Comparison of ENCODE assay signal across 33 cellular contexts in the genomic region with DNA sequence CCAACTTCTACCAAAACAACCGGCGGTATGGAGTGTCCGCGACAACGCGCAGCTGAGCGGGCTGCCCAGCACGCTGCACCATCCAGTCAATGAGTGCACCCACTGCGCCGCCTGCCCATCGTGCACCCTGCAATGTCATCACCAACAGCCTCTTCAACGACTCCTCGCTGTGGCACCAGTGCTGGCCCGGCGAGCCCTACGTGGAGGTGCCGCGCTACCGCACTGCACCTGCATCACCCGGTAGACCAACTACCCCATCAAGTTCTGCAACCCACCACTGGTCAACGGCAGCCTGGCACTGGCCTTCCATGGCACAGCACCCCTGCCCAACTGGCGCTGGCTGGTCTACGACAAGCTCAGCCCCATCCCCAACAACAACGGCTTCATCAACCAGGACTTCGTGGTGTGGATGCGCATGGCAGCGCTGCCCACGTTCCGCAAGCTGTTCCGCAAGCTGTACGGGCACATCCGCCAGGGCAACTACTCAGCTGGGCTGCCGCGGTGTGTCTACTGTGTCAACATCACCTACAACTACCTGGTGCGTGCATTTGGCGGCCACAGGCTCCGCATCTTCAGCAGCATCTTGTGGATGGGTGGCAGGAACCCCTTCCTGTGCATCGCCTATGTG. TPM values are rescaled to one million over a fixed set of nuclear protein-coding genes. Genes with fewer than 3 reads are reported as not detected.
"Had no signal": no experiment of that assay in that cellular context is flagged by ENCODE, and none has a peak within 500 bp of the region (broad histone marks: within the 10 kb centered on the region; RNA-seq: fewer than 3 reads in every experiment).

No MANE protein-coding gene starts in this region.

- H3K27me3 ChIP-seq: body of pancreas, cardiac muscle cell, esophagus muscularis mucosa, foreskin keratinocyte, gastrocnemius medialis, heart left ventricle had no signal

- H3K27ac ChIP-seq: body of pancreas, cardiac muscle cell, coronary artery, dorsolateral prefrontal cortex, esophagus muscularis mucosa, foreskin keratinocyte, gastrocnemius medialis, heart left ventricle had no signal

- H3K4me3 ChIP-seq: body of pancreas, cardiac muscle cell, coronary artery, dorsolateral prefrontal cortex, esophagus muscularis mucosa, gastrocnemius medialis, heart left ventricle had no signal

- ATAC-seq: activated CD4-positive, alpha-beta T cell treated with anti-CD3 and anti-CD28 coated beads for 36 hours; activated CD8-positive, alpha-beta memory T cell treated with anti-CD3 and anti-CD28 coated beads, Interleukin-2, amount 10 ng/mL, durations not matched to agents 7 days and 5 days; activated CD8-positive, alpha-beta T cell treated with anti-CD3 and anti-CD28 coated beads, Interleukin-2, amount 10 ng/mL, durations not matched to agents 7 days and 5 days; body of pancreas; foreskin keratinocyte; gastrocnemius medialis had no signal

- H3K9me3 ChIP-seq: body of pancreas, esophagus muscularis mucosa, gastrocnemius medialis, heart left ventricle had no signal

- DNase-seq: activated CD4-positive, alpha-beta memory T cell treated with anti-CD3 and anti-CD28 coated beads for 36 hours; activated CD4-positive, alpha-beta T cell treated with anti-CD3 and anti-CD28 coated beads for 36 hours; activated CD4-positive, alpha-beta T cell treated with anti-CD3 and anti-CD28 coated beads, Interleukin-2, amount 10 ng/mL, durations not matched to agents 24 days and 14 days; activated CD4-positive, CD25-positive, alpha-beta regulatory T cell; activated CD4-positive, CD25-positive, alpha-beta regulatory T cell treated with anti-CD3 and anti-CD28 coated beads, Interleukin-2, amount 50 U/mL, for 72 hours; activated CD8-positive, alpha-beta memory T cell treated with anti-CD3 and anti-CD28 coated beads, Interleukin-2, amount 10 ng/mL, durations not matched to agents 7 days and 5 days; activated CD8-positive, alpha-beta memory T cell treated with anti-CD3 and anti-CD28 coated beads, Interleukin-2, amount 50 U/mL, for 4 hours; activated CD8-positive, alpha-beta T cell treated with anti-CD3 and anti-CD28 coated beads, Interleukin-2, amount 10 ng/mL, durations not matched to agents 7 days and 5 days; activated effector memory CD4-positive, alpha-beta T cell treated with anti-CD3 and anti-CD28 coated beads, Interleukin-2, amount 50 U/mL, for 16 hours; activated naive CD4-positive, alpha-beta T cell treated with anti-CD3 and anti-CD28 coated beads, Interleukin-2, amount 50 U/mL, for 16 hours; activated naive CD4-positive, alpha-beta T cell treated with Interleukin-2 at 50 U/mL for 16 hours; activated T-cell treated with anti-CD3 and anti-CD28 coated beads, Interleukin-2, amount 50 U/mL, for 1 hour; activated T-cell treated with anti-CD3 and anti-CD28 coated beads, Interleukin-2, amount 50 U/mL, for 48 hours; amniotic stem cell; aorta; body of pancreas; central memory CD4-positive, alpha-beta T cell; cerebellar nuclear complex; dorsolateral prefrontal cortex; effector memory CD4-positive, alpha-beta T cell; endodermal cell; erythroblast; foreskin keratinocyte; gastrocnemius medialis; glutamatergic neuron; heart left ventricle; T-helper 2 cell had no signal

- H3K36me3 ChIP-seq: cardiac muscle cell had no signal

- H3K4me1 ChIP-seq: body of pancreas, esophagus muscularis mucosa, gastrocnemius medialis, heart left ventricle had no signal

RNA-seq across cellular contexts. Expression of gene IL13RA1, which starts 42.8 kb away (rescaled TPM):
- total RNA-seq: activated CD8-positive, alpha-beta memory T cell treated with anti-CD3 and anti-CD28 coated beads, Interleukin-2, amount 10 ng/mL, durations not matched to agents 7 days and 5 days had no signal

RNA-seq across cellular contexts. Expression of gene ZCCHC12, which starts 53.4 kb away (rescaled TPM):
- total RNA-seq: activated CD4-positive, alpha-beta T cell treated with anti-CD3 and anti-CD28 coated beads, Interleukin-2, amount 10 ng/mL, durations not matched to agents 24 days and 14 days; activated CD8-positive, alpha-beta memory T cell treated with anti-CD3 and anti-CD28 coated beads for 36 hours; activated CD8-positive, alpha-beta memory T cell treated with anti-CD3 and anti-CD28 coated beads, Interleukin-2, amount 10 ng/mL, durations not matched to agents 7 days and 5 days; activated CD8-positive, alpha-beta T cell treated with anti-CD3 and anti-CD28 coated beads, Interleukin-2, amount 10 ng/mL, durations not matched to agents 7 days and 5 days; activated T-helper 2 cell treated with anti-CD3 and anti-CD28 coated beads, Interferon-gamma antibody, Interleukin-2, Interleukin-4, amounts not matched to agents 10 μg/mL and 5 μg/mL and 100 μg/mL, durations not matched to agents 14 hours and 24 hours and 36 hours; foreskin keratinocyte; gastrocnemius medialis; T-helper 1 cell treated with Interleukin-12 subunit alpha and Interleukin-12 subunit beta and Interleukin-4 antibody, amounts not matched to agents 30 ng/mL and 1 ng/mL, for 36 hours had no signal
- polyA plus RNA-seq: aorta, foreskin keratinocyte had no signal
